13 cellular contexts compared by ENCODE assay signal in the genomic region with DNA sequence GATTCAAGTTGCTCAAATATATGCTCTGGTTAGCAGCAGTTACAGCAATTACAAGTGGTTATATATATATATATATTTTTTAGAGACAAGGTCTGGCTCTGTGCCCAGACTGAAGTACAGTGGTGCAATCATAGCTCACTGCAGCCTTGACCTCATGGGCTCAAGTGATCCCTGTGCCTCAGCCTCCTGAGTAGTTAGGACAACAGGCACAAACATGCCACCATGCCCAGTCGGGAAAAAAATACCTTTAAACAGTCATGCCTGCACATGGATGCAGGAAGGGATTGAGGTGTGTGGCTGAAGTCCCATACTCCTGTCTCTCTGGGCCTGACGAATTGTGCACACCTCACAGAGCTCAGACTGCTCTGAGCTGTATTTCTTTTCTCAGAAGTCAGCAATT. TPM values are rescaled to one million over a fixed set of nuclear protein-coding genes. Genes with fewer than 3 reads are reported as not detected.
DNase-seq lines count a peak whose midpoint lies in the region; ATAC-seq, FAIRE-seq and TF ChIP-seq lines count a peak whose summit lies in the region.
"Had no signal": no experiment of that assay in that cellular context is flagged by ENCODE, and none has a peak within 500 bp of the region (broad histone marks: within the 10 kb centered on the region; RNA-seq: fewer than 3 reads in every experiment).

No MANE protein-coding gene starts in this region.

- H3K9me3 ChIP-seq in SJCRH30 (replicated peaks): peaks cover 9% of the 10 kb centered on the region; the same call in 1 of the 2 replicates
- no peaks in the 10 kb centered on the region for H3K9me3 ChIP-seq in hepatocyte (ENCODE audit: low read depth)
- H3K9me3 ChIP-seq in MM.1S (replicated peaks; ENCODE audit: insufficient read depth, low read length): no peaks in the 10 kb centered on the region
- H3K9me3 ChIP-seq: tibial artery had no signal

- H3K4me3 ChIP-seq in SJCRH30: no peak overlapping the region
- H3K4me3 ChIP-seq in hepatocyte: no peak overlapping the region
- H3K4me3 ChIP-seq in MM.1S (ENCODE audit: low read length): no peak overlapping the region
- H3K4me3 ChIP-seq: tibial artery had no signal

- no peak overlapping the region for H3K9ac ChIP-seq in MM.1S (ENCODE audit: low read length)

- TF ChIP-seq POLR2A in GM12891 (IDR thresholded peaks at IDR 0.05; ENCODE audit: low read depth, low read length): no peak

- H4K20me1 ChIP-seq in hepatocyte (ENCODE audit: insufficient read depth, poor library complexity, severe bottlenecking) (no peaks in the 10 kb centered on the region), MM.1S (ENCODE audit: insufficient read depth, low read length) (no peaks in the 10 kb centered on the region)

- TF ChIP-seq CTCF in hepatocyte (IDR thresholded peaks at IDR 0.05; ENCODE audit: poor library complexity) (no peak), MM.1S (IDR thresholded peaks at IDR 0.05; ENCODE audit: low read length) (no peak)

- H3K4me2 ChIP-seq in hepatocyte (no peak overlapping the region), MM.1S (ENCODE audit: low read depth, low read length) (no peak overlapping the region)

- H3K27ac ChIP-seq in SJCRH30: no peak overlapping the region
- H3K27ac ChIP-seq in hepatocyte: no peak overlapping the region
- no peak overlapping the region for H3K27ac ChIP-seq in MM.1S (ENCODE audit: low read length)
- H3K27ac ChIP-seq: tibial artery had no signal

- peak; percentile 20 for FAIRE-seq in GM12891 (lab: Jason Lieb, UNC)

- H3K4me1 ChIP-seq in SJCRH30 (no peaks in the 10 kb centered on the region), hepatocyte (ENCODE audit: insufficient read depth) (no peaks in the 10 kb centered on the region), MM.1S (ENCODE audit: low read length) (no peaks in the 10 kb centered on the region)
- H3K4me1 ChIP-seq: tibial artery had no signal

- no peak overlapping the region for H2AFZ ChIP-seq in hepatocyte
- H2AFZ ChIP-seq in MM.1S (ENCODE audit: low read length): no peak overlapping the region

- DNase-seq in GM12891 (ENCODE audit: insufficient read length, low spot score): no peak
- peak; percentile 35 to 55 for DNase-seq in Kasumi-1 (lab: John Stamatoyannopoulos, UW)
- peak; percentile 36 to 51 for DNase-seq in SJCRH30
- peak; percentile 39 for DNase-seq in hepatocyte (ENCODE audit: low spot score)
- no peak for DNase-seq in MM.1S
- no peak for DNase-seq in stimulated activated CD8-positive, alpha-beta memory T cell treated with anti-CD3 and anti-CD28 coated beads, Interleukin-4, amount 100 ng/mL, for 48 hours
- no peak for DNase-seq in NCI-H187 (lab: John Stamatoyannopoulos, UW)
- DNase-seq: activated naive CD4-positive, alpha-beta T cell treated with anti-CD3 and anti-CD28 coated beads, Interleukin-2, amount 50 U/mL, for 16 hours; CD4-positive, alpha-beta T cell; NCI-H226; stimulated activated CD4-positive, alpha-beta T cell treated with anti-CD3 and anti-CD28 coated beads, Interleukin-15, amount 100 ng/mL, for 24 hours; tibial artery had no signal

- no peaks in the 10 kb centered on the region for H3F3A ChIP-seq in MM.1S (ENCODE audit: insufficient read depth, low read length)

- H3K9me2 ChIP-seq in hepatocyte (replicated peaks; ENCODE audit: insufficient read depth) (no peaks in the 10 kb centered on the region), MM.1S (replicated peaks; ENCODE audit: insufficient read depth, low read length) (no peaks in the 10 kb centered on the region)

- ATAC-seq in GM21526 (IDR thresholded peaks at IDR 0.05; ENCODE audit: low FRiP score, unreplicated experiment): no peak

- WGBS in hepatocyte (ENCODE audit: low lambda C conversion rate, missing lambda C conversion rate): 71% methylated on average over 2 of the region's 2 CpGs

- H3K36me3 ChIP-seq in SJCRH30: no peaks in the 10 kb centered on the region
- H3K36me3 ChIP-seq in hepatocyte (replicated peaks; ENCODE audit: insufficient read depth, low read depth): no peaks in the 10 kb centered on the region
- no peaks in the 10 kb centered on the region for H3K36me3 ChIP-seq in MM.1S (replicated peaks; ENCODE audit: insufficient read depth, low read length)
- H3K36me3 ChIP-seq: tibial artery had no signal

- no peaks in the 10 kb centered on the region for H3K79me2 ChIP-seq in hepatocyte
- H3K79me2 ChIP-seq in MM.1S (ENCODE audit: low read length): no peaks in the 10 kb centered on the region

- no peaks in the 10 kb centered on the region for H3K27me3 ChIP-seq in SJCRH30
- no peaks in the 10 kb centered on the region for H3K27me3 ChIP-seq in hepatocyte
- H3K27me3 ChIP-seq in MM.1S (replicated peaks; ENCODE audit: insufficient read depth, low read length): no peaks in the 10 kb centered on the region
- H3K27me3 ChIP-seq: tibial artery had no signal

TF ChIP-seq in GM12891, 5 proteins besides CTCF, POLR2A, EP300 and RAD21:
- TF ChIP-seq POLR2AphosphoS5 (IDR thresholded peaks at IDR 0.05; ENCODE audit: low read depth, low read length): no peak
- no peak for TF ChIP-seq TAF1 (IDR thresholded peaks at IDR 0.05; ENCODE audit: low read depth, low read length)
- TF ChIP-seq PAX5 (IDR thresholded peaks at IDR 0.05; ENCODE audit: insufficient read depth, low read length, severe bottlenecking): no peak
- no peak for TF ChIP-seq POU2F2 (IDR thresholded peaks at IDR 0.05; ENCODE audit: low read depth, low read length)
- TF ChIP-seq SPI1 (IDR thresholded peaks at IDR 0.05; ENCODE audit: low read depth, low read length): no peak

RNA-seq across cellular contexts. Expression of a gene that starts 19.6 kb away (rescaled TPM):
- polyA plus RNA-seq in GM12891 (2012; ENCODE audit: low read depth, missing spikeins): 0.08 TPM
- 0.20 and 0.32 TPM in 2 replicates for total RNA-seq in SJCRH30 (2014; rRNA removed; shearing (Covaris generic))
- total RNA-seq in hepatocyte: 0.68 and 1.2 TPM in 2 replicates
- polyA plus RNA-seq in hepatocyte: 0.29 and 0.51 TPM in 2 replicates
- total RNA-seq: CD4-positive, alpha-beta T cell had no signal

Comparison
In these comparisons a context has a peak if more than half of its experiments do, and no peak if none do; other contexts are left out.
1. DNase-seq: peak in Kasumi-1 (2 of 2), SJCRH30 (2 of 2) and hepatocyte (single experiment); none in GM12891 (single experiment), MM.1S (single experiment), stimulated activated CD8-positive, alpha-beta memory T cell treated with anti-CD3 and anti-CD28 coated beads, Interleukin-4, amount 100 ng/mL, for 48 hours (single experiment) and NCI-H187 (0 of 2).